In genomic region chr19:2615782-2616181, GRCh38 we compare ENCODE assay signal across 2 cellular contexts.
TF ChIP-seq lines count a peak whose summit lies in the region.

No MANE protein-coding gene starts in this region.

TF ChIP-seq in GM12891, 5 proteins besides CTCF, POLR2A, EP300 and RAD21 (continued from another document):
- TF ChIP-seq TAF1 (IDR thresholded peaks at IDR 0.05; ENCODE audit: low read depth, low read length) (no peak), PAX5 (IDR thresholded peaks at IDR 0.05; ENCODE audit: insufficient read depth, low read length, severe bottlenecking) (no peak), POU2F2 (IDR thresholded peaks at IDR 0.05; ENCODE audit: low read depth, low read length) (no peak)

TF ChIP-seq in HepG2, 621 proteins besides CTCF, POLR2A, EP300 and RAD21 (continued from another document):
- TF ChIP-seq, protein P1, sequence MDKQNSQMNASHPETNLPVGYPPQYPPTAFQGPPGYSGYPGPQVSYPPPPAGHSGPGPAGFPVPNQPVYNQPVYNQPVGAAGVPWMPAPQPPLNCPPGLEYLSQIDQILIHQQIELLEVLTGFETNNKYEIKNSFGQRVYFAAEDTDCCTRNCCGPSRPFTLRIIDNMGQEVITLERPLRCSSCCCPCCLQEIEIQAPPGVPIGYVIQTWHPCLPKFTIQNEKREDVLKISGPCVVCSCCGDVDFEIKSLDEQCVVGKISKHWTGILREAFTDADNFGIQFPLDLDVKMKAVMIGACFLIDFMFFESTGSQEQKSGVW (CRISPR knock-in tag; IDR thresholded peaks at IDR 0.05; ENCODE audit: borderline replicate concordance): no peak
- no peak for TF ChIP-seq ZNF839 (CRISPR knock-in tag; IDR thresholded peaks at IDR 0.05; ENCODE audit: borderline replicate concordance)
- TF ChIP-seq ZNF276 (CRISPR knock-in tag; IDR thresholded peaks at IDR 0.05; ENCODE audit: low read depth): no peak
TF ChIP-seq in HepG2: peak in this region for 0.
